Comparison of ENCODE assay signal across 1 cellular context in the genomic region with DNA sequence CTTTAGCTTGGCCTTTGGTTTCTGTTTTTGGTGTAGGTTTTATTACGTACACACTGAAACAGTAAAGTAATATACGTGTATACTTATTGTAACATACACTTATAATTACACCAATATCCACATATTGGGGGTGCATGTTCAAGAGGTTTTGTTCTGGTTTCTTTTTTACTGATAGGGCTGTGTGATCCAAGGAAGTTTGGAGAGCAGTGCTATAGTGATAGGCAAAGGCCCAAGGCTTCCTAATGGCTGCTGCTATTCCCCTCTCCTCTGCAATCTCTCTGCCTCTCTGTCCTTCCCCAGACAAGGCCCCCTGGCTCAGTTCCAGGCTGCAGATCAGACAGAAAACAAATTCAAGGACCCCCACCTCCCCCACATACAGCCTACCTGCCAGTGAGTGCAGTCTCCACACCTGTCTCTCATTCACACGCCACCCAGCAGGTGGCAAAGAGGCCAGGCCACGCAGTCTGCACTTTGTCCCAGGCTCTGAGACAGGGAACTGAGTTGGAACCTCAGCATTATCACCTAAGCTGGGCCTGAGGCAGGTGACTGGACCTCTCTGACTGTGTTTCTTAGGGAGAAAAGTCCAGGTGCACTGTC.
A peak's percentile ranks its signal among the peaks of the same experiment; 100 is the strongest.
TF ChIP-seq lines count a peak whose summit lies in the region.

No MANE protein-coding gene starts in this region.

TF ChIP-seq in K562, 482 proteins besides CTCF, POLR2A, EP300 and RAD21:
- TF ChIP-seq NFIC (IDR thresholded peaks at IDR 0.05): peak; percentile 58
- TF ChIP-seq SIN3B (IDR thresholded peaks at IDR 0.05; ENCODE audit: low read depth): no peak
